In genomic region chr12:58425481-58426392, GRCh38 we compare ENCODE assay signal across 8 cellular contexts.
A peak's percentile ranks its signal among the peaks of the same experiment; 100 is the strongest.
DNase-seq lines count a peak whose midpoint lies in the region; ATAC-seq and TF ChIP-seq lines count a peak whose summit lies in the region.

No MANE protein-coding gene starts in this region.

- ATAC-seq in GM19023 (IDR thresholded peaks at IDR 0.05; ENCODE audit: unreplicated experiment), result peak; percentile 91
- ATAC-seq in HG03060 (IDR thresholded peaks at IDR 0.05; ENCODE audit: low read depth, unreplicated experiment), result peak; percentile 87
- ATAC-seq in omental fat pad (ENCODE audit: low FRiP score), result peak; percentile 93

- DNase-seq in DMS153 (lab: John Stamatoyannopoulos, UW) (peak; percentile 76), RPMI7951 (ENCODE audit: low read depth) (peak; percentile 92), erythroblast (lab: John Stamatoyannopoulos, UW) (peak; percentile 46 to 68), omental fat pad (ENCODE audit: low spot score) (no peak), NOMO-1 treated with dmso at 0.1 percent for 144 hours (lab: John Stamatoyannopoulos, UW; ENCODE audit: unreplicated experiment) (no peak), NCI-H82 treated with DMSO at 0.1 percent for 48 hours (lab: John Stamatoyannopoulos, UW; ENCODE audit: unreplicated experiment) (no peak)

- no peak for TF ChIP-seq POLR2A in erythroblast (IDR thresholded peaks at IDR 0.05; ENCODE audit: low read length)

- TF ChIP-seq CTCF in omental fat pad (IDR thresholded peaks at IDR 0.05), result no peak

Comparison
In these comparisons a context has a peak if more than half of its experiments do, and no peak if none do; other contexts are left out.
1. DNase-seq: peak in DMS153 (single experiment), RPMI7951 (single experiment) and erythroblast (2 of 2); none in omental fat pad (single experiment), NOMO-1 treated with dmso at 0.1 percent for 144 hours (single experiment) and NCI-H82 treated with DMSO at 0.1 percent for 48 hours (single experiment).
2. Peak in every context shown above with its lines, with median percentiles within 50 percentile points of each other: ATAC-seq.